20 cellular contexts compared by ENCODE assay signal in the genomic region with DNA sequence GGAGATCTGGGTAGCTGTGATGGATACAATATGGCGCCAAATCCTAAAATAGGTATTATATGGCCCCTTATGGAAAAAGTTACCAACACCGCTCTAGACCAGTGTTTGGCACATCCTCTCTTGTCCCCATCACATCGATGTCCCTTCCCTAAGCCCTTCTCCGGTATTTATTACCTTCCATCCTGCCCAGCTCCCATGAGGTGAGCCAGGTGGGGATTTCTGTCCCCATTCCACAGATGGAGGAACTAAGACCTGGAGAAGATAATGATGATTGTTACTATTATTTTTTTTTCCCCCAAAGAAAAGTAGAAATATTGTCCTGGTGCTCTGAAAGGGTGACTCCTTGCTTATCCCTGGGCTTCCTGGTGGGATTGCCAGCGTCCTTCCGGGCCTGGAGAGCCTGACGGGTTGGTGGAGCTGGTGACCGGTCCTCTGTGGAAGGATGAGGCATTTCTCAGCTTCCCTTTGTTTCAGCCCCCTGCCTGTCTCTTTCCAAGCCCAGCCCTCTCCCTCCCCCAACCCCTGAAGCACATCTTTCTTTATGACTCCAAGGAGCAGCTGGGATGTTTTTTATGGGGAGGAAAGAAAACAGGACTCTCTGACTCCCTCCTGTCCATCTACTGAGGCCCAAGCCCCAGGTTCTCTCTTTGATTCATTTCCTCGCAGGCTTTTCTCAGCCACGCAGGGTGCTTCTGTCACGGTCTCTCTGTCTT.
A peak's percentile ranks its signal among the peaks of the same experiment; 100 is the strongest.
DNase-seq lines count a peak whose midpoint lies in the region; ATAC-seq and TF ChIP-seq lines count a peak whose summit lies in the region.
"Had no signal": no experiment of that assay in that cellular context is flagged by ENCODE, and none has a peak within 500 bp of the region (broad histone marks: within the 10 kb centered on the region; RNA-seq: fewer than 3 reads in every experiment).

No MANE protein-coding gene starts in this region.

- no peaks in the 10 kb centered on the region for H3K79me2 ChIP-seq in hepatocyte

- H4K20me1 ChIP-seq in hepatocyte (ENCODE audit: insufficient read depth, poor library complexity, severe bottlenecking) = no peaks in the 10 kb centered on the region

- H3K36me3 ChIP-seq in hepatocyte (replicated peaks; ENCODE audit: insufficient read depth, low read depth) (no peaks in the 10 kb centered on the region), vagina (no peaks in the 10 kb centered on the region)
- H3K36me3 ChIP-seq: BE2C, HAP-1, Peyer's patch had no signal

- WGBS in hepatocyte (ENCODE audit: low lambda C conversion rate, missing lambda C conversion rate) = 78% methylated on average over 11 of the region's 11 CpGs

- TF ChIP-seq POLR2A in vagina (IDR thresholded peaks at IDR 0.05) = no peak

- H3K9me3 Mint-ChIP-seq in brain = peaks cover 0 to 2% (median 0%) of the 10 kb centered on the region in 5 experiments
- H3K9me3 Mint-ChIP-seq in neural crest cell = no peaks in the 10 kb centered on the region
- no peaks in the 10 kb centered on the region for H3K9me3 Mint-ChIP-seq in activated CD8-positive, alpha-beta T cell treated with anti-CD3 and anti-CD28 coated beads, Interleukin-2, amount 10 ng/mL, durations not matched to agents 7 days and 5 days (ENCODE audit: insufficient read depth)
- H3K9me3 Mint-ChIP-seq: CD8-positive, alpha-beta T cell had no signal

- intact Hi-C loops in vagina (cut with DNase I) = no loop called here

- H3K4me1 Mint-ChIP-seq in brain (peaks cover 73% of the 10 kb centered on the region), neural crest cell (peaks cover 67% of the 10 kb centered on the region)
- no peaks in the 10 kb centered on the region for H3K4me1 Mint-ChIP-seq in activated CD8-positive, alpha-beta T cell treated with anti-CD3 and anti-CD28 coated beads, Interleukin-2, amount 10 ng/mL, durations not matched to agents 7 days and 5 days (ENCODE audit: low read depth)

- POLR2A ChIA-PET in activated CD8-positive, alpha-beta T cell treated with anti-CD3 and anti-CD28 coated beads, Interleukin-2, amount 10 ng/mL, durations not matched to agents 7 days and 5 days (lab: Charles Lee) = no interaction called here

- no peak overlapping the region for H3K4me2 ChIP-seq in hepatocyte

- no peak overlapping the region for H2AFZ ChIP-seq in hepatocyte

- H3K27me3 Mint-ChIP-seq in brain = no peaks in the 10 kb centered on the region
- H3K27me3 Mint-ChIP-seq in neural crest cell (ENCODE audit: low read depth) = no peaks in the 10 kb centered on the region
- H3K27me3 Mint-ChIP-seq in activated CD8-positive, alpha-beta T cell treated with anti-CD3 and anti-CD28 coated beads, Interleukin-2, amount 10 ng/mL, durations not matched to agents 7 days and 5 days (ENCODE audit: low read depth) = peaks cover 3% of the 10 kb centered on the region

- DNase-seq in hepatocyte (ENCODE audit: low spot score) (peak; percentile 32), neural crest cell (ENCODE audit: low read depth, low spot score) (no peak), vagina (ENCODE audit: extremely low spot score in 2 of 2) (no peak), GF-D8 (lab: John Stamatoyannopoulos, UW) (no peak)
- no peak for DNase-seq in activated CD8-positive, alpha-beta T cell treated with anti-CD3 and anti-CD28 coated beads, Interleukin-2, amount 10 ng/mL, durations not matched to agents 7 days and 5 days
- DNase-seq in stimulated activated CD4-positive, alpha-beta T cell treated with anti-CD3 and anti-CD28 coated beads, Interleukin-4, amount 100 ng/mL, for 4 hours = no peak
- DNase-seq: BE2C; CD8-positive, alpha-beta T cell; DND-41; GDM1; IMR-90; Kasumi-1; NCI-H1105 treated with DMSO at 0.1 percent for 48 hours; NCI-H187 treated with DMSO at 0.1 percent for 48 hours; NCI-H446; NCI-H774; Peyer's patch; SIG-M5 had no signal

- H3K4me3 Mint-ChIP-seq in brain = peak overlapping the region in 2 of 5 experiments; percentile 35 to 41
- peak overlapping the region; percentile 60 for H3K4me3 Mint-ChIP-seq in neural crest cell
- H3K4me3 Mint-ChIP-seq in activated CD8-positive, alpha-beta T cell treated with anti-CD3 and anti-CD28 coated beads, Interleukin-2, amount 10 ng/mL, durations not matched to agents 7 days and 5 days = no peak overlapping the region
- H3K4me3 Mint-ChIP-seq: CD8-positive, alpha-beta T cell had no signal

- H3K36me3 Mint-ChIP-seq in brain = no peaks in the 10 kb centered on the region
- H3K36me3 Mint-ChIP-seq in neural crest cell (ENCODE audit: low read depth) = no peaks in the 10 kb centered on the region
- no peaks in the 10 kb centered on the region for H3K36me3 Mint-ChIP-seq in activated CD8-positive, alpha-beta T cell treated with anti-CD3 and anti-CD28 coated beads, Interleukin-2, amount 10 ng/mL, durations not matched to agents 7 days and 5 days (ENCODE audit: low read depth)
- H3K36me3 Mint-ChIP-seq: CD8-positive, alpha-beta T cell had no signal

- H3K4me3 ChIP-seq in hepatocyte (no peak overlapping the region), vagina (no peak overlapping the region)
- H3K4me3 ChIP-seq: HAP-1, Peyer's patch had no signal

- H3K9me3 ChIP-seq in hepatocyte (ENCODE audit: low read depth) (no peaks in the 10 kb centered on the region), vagina (no peaks in the 10 kb centered on the region)
- H3K9me3 ChIP-seq: BE2C, HAP-1, Peyer's patch had no signal

- H3K27ac Mint-ChIP-seq in brain (peak overlapping the region; percentile 40 to 97 (median 85)), neural crest cell (ENCODE audit: unreplicated experiment) (peak overlapping the region; percentile 51)
- no peak overlapping the region for H3K27ac Mint-ChIP-seq in activated CD8-positive, alpha-beta T cell treated with anti-CD3 and anti-CD28 coated beads, Interleukin-2, amount 10 ng/mL, durations not matched to agents 7 days and 5 days
- H3K27ac Mint-ChIP-seq: CD8-positive, alpha-beta T cell had no signal

- ATAC-seq in activated CD8-positive, alpha-beta T cell treated with anti-CD3 and anti-CD28 coated beads, Interleukin-2, amount 10 ng/mL, durations not matched to agents 7 days and 5 days = no peak
- ATAC-seq: CD8-positive, alpha-beta T cell had no signal

- CTCF ChIA-PET in activated CD8-positive, alpha-beta T cell treated with anti-CD3 and anti-CD28 coated beads, Interleukin-2, amount 10 ng/mL, durations not matched to agents 7 days and 5 days (lab: Charles Lee) = interaction anchor here (1.3 kb wide), 1 partner anchor 9 kb away, joined by 3 read pairs; no protein-coding TSS in a partner anchor

- no peaks in the 10 kb centered on the region for H3K27me3 ChIP-seq in hepatocyte
- no peaks in the 10 kb centered on the region for H3K27me3 ChIP-seq in vagina
- H3K27me3 ChIP-seq: BE2C, Peyer's patch had no signal

- H3K4me1 ChIP-seq in hepatocyte (ENCODE audit: insufficient read depth) = peaks cover 31% of the 10 kb centered on the region
- H3K4me1 ChIP-seq in vagina = peaks cover 20% of the 10 kb centered on the region
- H3K4me1 ChIP-seq: HAP-1 had no signal

- H3K27ac ChIP-seq in hepatocyte (peak overlapping the region; percentile 35), vagina (peak overlapping the region; percentile 23)

- no peaks in the 10 kb centered on the region for H3K9me2 ChIP-seq in hepatocyte (replicated peaks; ENCODE audit: insufficient read depth)

- TF ChIP-seq CTCF in brain (conservative IDR thresholded peaks at IDR 0.05) = no peak
- no peak for TF ChIP-seq CTCF in hepatocyte (IDR thresholded peaks at IDR 0.05; ENCODE audit: poor library complexity)
- no peak for TF ChIP-seq CTCF in neural crest cell (conservative IDR thresholded peaks at IDR 0.05)
- no peak for TF ChIP-seq CTCF in vagina (IDR thresholded peaks at IDR 0.05)
